13 cellular contexts compared by ENCODE assay signal in genomic region chr1:29283804-29284195, GRCh38. TPM values are rescaled to one million over a fixed set of nuclear protein-coding genes. Genes with fewer than 3 reads are reported as not detected.
DNase-seq lines count a peak whose midpoint lies in the region; ATAC-seq and TF ChIP-seq lines count a peak whose summit lies in the region.
"Had no signal": no experiment of that assay in that cellular context is flagged by ENCODE, and none has a peak within 500 bp of the region (broad histone marks: within the 10 kb centered on the region; RNA-seq: fewer than 3 reads in every experiment).

No MANE protein-coding gene starts in this region.

- H3K4me3 Mint-ChIP-seq in stimulated activated naive CD8-positive, alpha-beta T cell treated with anti-CD3 and anti-CD28 coated beads, Interleukin-15, amount 100 ng/mL, for 72 hours: no peak overlapping the region
- peak overlapping the region; percentile 41 for H3K4me3 Mint-ChIP-seq in activated B cell treated with CpG ODN at 0.5 μM for 24 hours
- H3K4me3 Mint-ChIP-seq in memory B cell: peak overlapping the region; percentile 59
- H3K4me3 Mint-ChIP-seq: activated T-helper 1 cell treated with anti-CD3 and anti-CD28 coated beads, Interleukin-12 subunit alpha, Interleukin-12 subunit beta, Interleukin-2, Interleukin-4 antibody, amounts not matched to agents 30 ng/mL and 10 ng/mL and 1 ng/mL, durations not matched to agents 14 hours and 24 hours and 36 hours had no signal

- no peak for TF ChIP-seq CTCF in activated B cell treated with CpG ODN at 0.5 μM for 24 hours (IDR thresholded peaks at IDR 0.05)

- POLR2A ChIA-PET in activated B cell treated with CpG ODN at 0.5 μM for 24 hours (lab: Charles Lee): no interaction called here

- H3K27me3 Mint-ChIP-seq in stimulated activated naive CD8-positive, alpha-beta T cell treated with anti-CD3 and anti-CD28 coated beads, Interleukin-15, amount 100 ng/mL, for 72 hours: no peaks in the 10 kb centered on the region
- no peaks in the 10 kb centered on the region for H3K27me3 Mint-ChIP-seq in activated B cell treated with CpG ODN at 0.5 μM for 24 hours
- peaks cover 7% of the 10 kb centered on the region for H3K27me3 Mint-ChIP-seq in memory B cell

- CTCF ChIA-PET in activated B cell treated with CpG ODN at 0.5 μM for 24 hours (lab: Charles Lee): no interaction called here

- no peak for DNase-seq in stimulated activated naive CD8-positive, alpha-beta T cell treated with anti-CD3 and anti-CD28 coated beads, Interleukin-15, amount 100 ng/mL, for 72 hours
- no peak for DNase-seq in stimulated activated naive CD8-positive, alpha-beta T cell treated with anti-CD3 and anti-CD28 coated beads, Interleukin-15, Interleukin-2, amounts not matched to agents 100 U/mL and 50 U/mL, for 24 hours
- DNase-seq in activated B cell treated with CpG ODN at 0.5 μM for 24 hours (no peak), memory B cell (ENCODE audit: low spot score in 2 of 2) (no peak), NCI-H82 treated with DMSO at 0.1 percent for 48 hours (lab: John Stamatoyannopoulos, UW; ENCODE audit: unreplicated experiment) (no peak), NCI-H1105 (lab: John Stamatoyannopoulos, UW) (no peak), glomerular visceral epithelial cell (ENCODE audit: extremely low spot score) (no peak)
- DNase-seq: activated CD4-positive, alpha-beta T cell treated with anti-CD3 and anti-CD28 coated beads for 4 hours; GOT3; heart left ventricle; T-helper 9 cell had no signal

- H3K9me3 Mint-ChIP-seq in stimulated activated naive CD8-positive, alpha-beta T cell treated with anti-CD3 and anti-CD28 coated beads, Interleukin-15, amount 100 ng/mL, for 72 hours: no peaks in the 10 kb centered on the region
- H3K9me3 Mint-ChIP-seq in activated B cell treated with CpG ODN at 0.5 μM for 24 hours: no peaks in the 10 kb centered on the region
- H3K9me3 Mint-ChIP-seq in memory B cell: no peaks in the 10 kb centered on the region
- H3K9me3 Mint-ChIP-seq: activated T-helper 1 cell treated with anti-CD3 and anti-CD28 coated beads, Interleukin-12 subunit alpha, Interleukin-12 subunit beta, Interleukin-2, Interleukin-4 antibody, amounts not matched to agents 30 ng/mL and 10 ng/mL and 1 ng/mL, durations not matched to agents 14 hours and 24 hours and 36 hours had no signal

- no peak for ATAC-seq in stimulated activated naive CD8-positive, alpha-beta T cell treated with anti-CD3 and anti-CD28 coated beads, Interleukin-15, amount 100 ng/mL, for 72 hours
- ATAC-seq in stimulated activated naive CD8-positive, alpha-beta T cell treated with anti-CD3 and anti-CD28 coated beads, Interleukin-15, Interleukin-2, amounts not matched to agents 100 U/mL and 50 U/mL, for 24 hours: no peak
- ATAC-seq in activated B cell treated with CpG ODN at 0.5 μM for 24 hours (ENCODE audit: low read depth) (no peak), memory B cell (ENCODE audit: low read depth) (no peak), GM21367 (IDR thresholded peaks at IDR 0.05; ENCODE audit: unreplicated experiment) (no peak)

- H3K36me3 Mint-ChIP-seq in activated B cell treated with CpG ODN at 0.5 μM for 24 hours (ENCODE audit: low read depth) (no peaks in the 10 kb centered on the region), memory B cell (no peaks in the 10 kb centered on the region)

- H3K4me1 Mint-ChIP-seq in stimulated activated naive CD8-positive, alpha-beta T cell treated with anti-CD3 and anti-CD28 coated beads, Interleukin-15, amount 100 ng/mL, for 72 hours: peaks cover 8% of the 10 kb centered on the region
- peaks cover 8% of the 10 kb centered on the region for H3K4me1 Mint-ChIP-seq in activated B cell treated with CpG ODN at 0.5 μM for 24 hours
- peaks cover 10% of the 10 kb centered on the region for H3K4me1 Mint-ChIP-seq in memory B cell

- H3K27ac Mint-ChIP-seq in stimulated activated naive CD8-positive, alpha-beta T cell treated with anti-CD3 and anti-CD28 coated beads, Interleukin-15, amount 100 ng/mL, for 72 hours: peak overlapping the region; percentile 19 to 49
- no peak overlapping the region for H3K27ac Mint-ChIP-seq in activated B cell treated with CpG ODN at 0.5 μM for 24 hours
- no peak overlapping the region for H3K27ac Mint-ChIP-seq in memory B cell
- H3K27ac Mint-ChIP-seq: activated T-helper 1 cell treated with anti-CD3 and anti-CD28 coated beads, Interleukin-12 subunit alpha, Interleukin-12 subunit beta, Interleukin-2, Interleukin-4 antibody, amounts not matched to agents 30 ng/mL and 10 ng/mL and 1 ng/mL, durations not matched to agents 14 hours and 24 hours and 36 hours had no signal

- intact Hi-C loops in activated B cell treated with CpG ODN at 0.5 μM for 24 hours (cut with micrococcal nuclease): no loop called here

RNA-seq across cellular contexts. Expression of gene PTPRU, which starts 47.5 kb away (rescaled TPM):
- total RNA-seq in activated B cell treated with CpG ODN at 0.5 μM for 24 hours: 0.24 TPM in 1 of 2 replicates, not detected in the other

RNA-seq across cellular contexts. Expression of gene MECR, which starts 53.1 kb away (rescaled TPM):
- total RNA-seq in activated B cell treated with CpG ODN at 0.5 μM for 24 hours: 18.7 and 23.7 TPM in 2 replicates

Comparison
In these comparisons a context has a peak if more than half of its experiments do, and no peak if none do; other contexts are left out.
1. H3K27ac Mint-ChIP-seq: peak in stimulated activated naive CD8-positive, alpha-beta T cell treated with anti-CD3 and anti-CD28 coated beads, Interleukin-15, amount 100 ng/mL, for 72 hours (2 of 2); none in activated B cell treated with CpG ODN at 0.5 μM for 24 hours (single experiment) and memory B cell (single experiment).
2. H3K4me3 Mint-ChIP-seq: peak in activated B cell treated with CpG ODN at 0.5 μM for 24 hours (single experiment) and memory B cell (single experiment); none in stimulated activated naive CD8-positive, alpha-beta T cell treated with anti-CD3 and anti-CD28 coated beads, Interleukin-15, amount 100 ng/mL, for 72 hours (0 of 2).